24 cellular contexts compared by ENCODE assay signal in genomic region chr15:61122624-61123375, GRCh38.
"Had no signal": no experiment of that assay in that cellular context is flagged by ENCODE, and none has a peak within 500 bp of the region (broad histone marks: within the 10 kb centered on the region; RNA-seq: fewer than 3 reads in every experiment).

No MANE protein-coding gene starts in this region.

- H3K9me3 ChIP-seq: adrenal gland had no signal

- H3K27me3 ChIP-seq: adrenal gland had no signal

- H3K9me3 Mint-ChIP-seq: activated CD8-positive, alpha-beta T cell treated with anti-CD3 and anti-CD28 coated beads for 36 hours; activated naive CD4-positive, alpha-beta T cell treated with anti-CD3 and anti-CD28 coated beads, Interleukin-2, amount 10 ng/mL, durations not matched to agents 7 days and 5 days; activated naive CD8-positive, alpha-beta T cell treated with anti-CD3 and anti-CD28 coated beads, Interleukin-2, amount 10 ng/mL, durations not matched to agents 7 days and 5 days; activated T-cell treated with anti-CD3 and anti-CD28 coated beads, Interleukin-2, amount 50 U/mL, for 72 hours; activated T-helper 2 cell treated with anti-CD3 and anti-CD28 coated beads, Interferon-gamma antibody, Interleukin-2, Interleukin-4, amounts not matched to agents 10 μg/mL and 5 μg/mL and 100 μg/mL, durations not matched to agents 14 hours and 24 hours and 36 hours had no signal

- H3K27ac ChIP-seq: adrenal gland, KMS-11, WERI-Rb-1 had no signal

- DNase-seq: activated CD4-positive, alpha-beta T cell treated with anti-CD3 and anti-CD28 coated beads for 4 hours; activated CD8-positive, alpha-beta memory T cell treated with anti-CD3 and anti-CD28 coated beads, Interleukin-2, amount 50 U/mL, for 4 hours; activated CD8-positive, alpha-beta T cell treated with anti-CD3 and anti-CD28 coated beads for 36 hours; activated gamma-delta T cell treated with Interleukin-2 at 50 U/mL for 16 hours; activated naive CD4-positive, alpha-beta T cell treated with anti-CD3 and anti-CD28 coated beads, Interleukin-2, amount 10 ng/mL, durations not matched to agents 7 days and 5 days; activated naive CD8-positive, alpha-beta T cell treated with anti-CD3 and anti-CD28 coated beads, Interleukin-2, amount 10 ng/mL, durations not matched to agents 7 days and 5 days; activated T-cell treated with anti-CD3 and anti-CD28 coated beads, Interleukin-2, amount 50 U/mL, for 72 hours; adrenal gland; aorta; central memory CD4-positive, alpha-beta T cell; NCI-H1105; NCI-H1436; NCI-H1694 treated with DMSO at 0.1 percent for 48 hours; NCI-H2029 treated with DMSO at 0.1 percent for 48 hours; NCI-H345; NCI-H510A; NCI-H69; PC-3; SHP77 treated with DMSO at 0.1 percent for 48 hours; T-helper 1 cell; WERI-Rb-1 had no signal

- H3K4me3 ChIP-seq: adrenal gland had no signal

- H3K36me3 Mint-ChIP-seq: activated naive CD4-positive, alpha-beta T cell treated with anti-CD3 and anti-CD28 coated beads, Interleukin-2, amount 10 ng/mL, durations not matched to agents 7 days and 5 days; activated naive CD8-positive, alpha-beta T cell treated with anti-CD3 and anti-CD28 coated beads, Interleukin-2, amount 10 ng/mL, durations not matched to agents 7 days and 5 days had no signal

- ATAC-seq: activated CD4-positive, CD25-positive, alpha-beta regulatory T cell treated with anti-CD3 and anti-CD28 coated beads, Interleukin-2, amount 50 U/mL, for 24 hours; activated CD8-positive, alpha-beta T cell treated with anti-CD3 and anti-CD28 coated beads for 36 hours; activated T-cell treated with anti-CD3 and anti-CD28 coated beads, Interleukin-2, amount 50 U/mL, for 72 hours; PC-3 had no signal

- H3K4me1 Mint-ChIP-seq: activated naive CD4-positive, alpha-beta T cell treated with anti-CD3 and anti-CD28 coated beads, Interleukin-2, amount 10 ng/mL, durations not matched to agents 7 days and 5 days; activated naive CD8-positive, alpha-beta T cell treated with anti-CD3 and anti-CD28 coated beads, Interleukin-2, amount 10 ng/mL, durations not matched to agents 7 days and 5 days had no signal

- H3K27ac Mint-ChIP-seq: activated CD8-positive, alpha-beta T cell treated with anti-CD3 and anti-CD28 coated beads for 36 hours; activated naive CD4-positive, alpha-beta T cell treated with anti-CD3 and anti-CD28 coated beads, Interleukin-2, amount 10 ng/mL, durations not matched to agents 7 days and 5 days; activated naive CD8-positive, alpha-beta T cell treated with anti-CD3 and anti-CD28 coated beads, Interleukin-2, amount 10 ng/mL, durations not matched to agents 7 days and 5 days; activated T-cell treated with anti-CD3 and anti-CD28 coated beads, Interleukin-2, amount 50 U/mL, for 72 hours; activated T-helper 2 cell treated with anti-CD3 and anti-CD28 coated beads, Interferon-gamma antibody, Interleukin-2, Interleukin-4, amounts not matched to agents 10 μg/mL and 5 μg/mL and 100 μg/mL, durations not matched to agents 14 hours and 24 hours and 36 hours had no signal

- H3K4me2 ChIP-seq: KMS-11 had no signal

- H3K9ac ChIP-seq: KMS-11 had no signal

- H3K36me3 ChIP-seq: adrenal gland, WERI-Rb-1 had no signal

- H3K4me3 Mint-ChIP-seq: activated CD8-positive, alpha-beta T cell treated with anti-CD3 and anti-CD28 coated beads for 36 hours; activated naive CD4-positive, alpha-beta T cell treated with anti-CD3 and anti-CD28 coated beads, Interleukin-2, amount 10 ng/mL, durations not matched to agents 7 days and 5 days; activated naive CD8-positive, alpha-beta T cell treated with anti-CD3 and anti-CD28 coated beads, Interleukin-2, amount 10 ng/mL, durations not matched to agents 7 days and 5 days; activated T-cell treated with anti-CD3 and anti-CD28 coated beads, Interleukin-2, amount 50 U/mL, for 72 hours had no signal
